In genomic region chr6:106325336-106326178, GRCh38 we compare ENCODE assay signal across 1 cellular context.
TF ChIP-seq lines count a peak whose summit lies in the region.

ATG5 (minus strand) TSS chr6:106325760; CDS start chr6:106316208, 9,552 bp downstream.

TF ChIP-seq in K562, 482 proteins besides CTCF, POLR2A, EP300 and RAD21 (continued from another document and continues in another):
- TF ChIP-seq FOSL1 (tag; conservative IDR thresholded peaks at IDR 0.05) (peak; percentile 88), PURB (CRISPR knock-in tag; IDR thresholded peaks at IDR 0.05; ENCODE audit: low read depth) (no peak), ZBTB49 (CRISPR knock-in tag; IDR thresholded peaks at IDR 0.05; ENCODE audit: borderline replicate concordance) (no peak), SLC30A9 (CRISPR knock-in tag; IDR thresholded peaks at IDR 0.05) (no peak), RBM17 (IDR thresholded peaks at IDR 0.05; ENCODE audit: borderline replicate concordance, low read depth, low read length) (no peak), RCOR1 (IDR thresholded peaks at IDR 0.05; ENCODE audit: borderline replicate concordance in 1 of 2, low read depth in 2 of 2, low read length in 2 of 2) (no peak), CTBP1 (IDR thresholded peaks at IDR 0.05; ENCODE audit: borderline replicate concordance) (peak; percentile 93), RBM34 (IDR thresholded peaks at IDR 0.05; ENCODE audit: borderline replicate concordance, insufficient read depth, low read length) (no peak), ZBTB34 (CRISPR knock-in tag; IDR thresholded peaks at IDR 0.05) (no peak), ZNF253 (CRISPR knock-in tag; conservative IDR thresholded peaks at IDR 0.05) (no peak), CBX5 (IDR thresholded peaks at IDR 0.05; ENCODE audit: borderline replicate concordance, low read depth) (peak; percentile 46; the same call in 1 of the 2 replicates), FOXA3 (CRISPR knock-in tag; conservative IDR thresholded peaks at IDR 0.05 in 1 of 2, IDR thresholded peaks at IDR 0.05 in 1 of 2) (no peak), NONO (IDR thresholded peaks at IDR 0.05; ENCODE audit: low read depth in 2 of 2, low read length in 1 of 2) (0 out of 4 replicates have a peak, but pooled peaks of 1 of the 2 experiments have one; percentile 39), SREBF1 (IDR thresholded peaks at IDR 0.05; ENCODE audit: borderline replicate concordance, low read depth, low read length) (no peak; the same call in 1 of the 2 replicates), JUND (IDR thresholded peaks at IDR 0.05; ENCODE audit: borderline replicate concordance, low read depth, low read length) (peak; percentile 96), JUND (tag; IDR thresholded peaks at IDR 0.05; ENCODE audit: borderline replicate concordance, low read depth, low read length) (peak; percentile 93), HLTF (IDR thresholded peaks at IDR 0.05) (peak; percentile 53; the same call in 1 of the 2 replicates), KLF16 (IDR thresholded peaks at IDR 0.05) (no peak), HDAC2 (IDR thresholded peaks at IDR 0.05) (peak; percentile 83), ATF3 (IDR thresholded peaks at IDR 0.05) (peak; percentile 99), ATF3 (CRISPR knock-in tag; conservative IDR thresholded peaks at IDR 0.05) (peak; percentile 28; the same call in 1 of the 2 replicates), YY1 (IDR thresholded peaks at IDR 0.05; ENCODE audit: borderline replicate concordance in 1 of 3, control insufficient read depth in 1 of 3, extremely low read depth in 1 of 3, insufficient read depth in 3 of 3, insufficient read length in 1 of 3, insufficient replicate concordance in 2 of 3, low read depth in 1 of 3, low read length in 2 of 3) (peak in 2 of 3 experiments; percentile 52 to 60), CCAR2 (IDR thresholded peaks at IDR 0.05; ENCODE audit: low read depth, low read length) (no peak), SAFB2 (IDR thresholded peaks at IDR 0.05; ENCODE audit: borderline replicate concordance, low read depth, low read length, severe bottlenecking) (no peak), RBFOX2 (IDR thresholded peaks at IDR 0.05; ENCODE audit: low read depth, low read length) (peak; percentile 98), GATAD2B (IDR thresholded peaks at IDR 0.05; ENCODE audit: borderline replicate concordance) (0 out of 2 replicates have a peak, but pooled peaks have one; percentile 12), ZNF143 (CRISPR knock-in tag; IDR thresholded peaks at IDR 0.05) (no peak), E2F8 (IDR thresholded peaks at IDR 0.05; ENCODE audit: low read depth, partially characterized antibody) (peak; percentile 89), PCBP2 (IDR thresholded peaks at IDR 0.05; ENCODE audit: low read depth, low read length, poor library complexity, severe bottlenecking) (no peak), CBFA2T2 (conservative IDR thresholded peaks at IDR 0.05) (peak; percentile 58), ARID1B (IDR thresholded peaks at IDR 0.05) (0 out of 2 replicates have a peak, but pooled peaks have one; percentile 25), ETS2 (tag; IDR thresholded peaks at IDR 0.05; ENCODE audit: borderline replicate concordance, poor library complexity, severe bottlenecking) (no peak), ZNF436 (CRISPR knock-in tag; IDR thresholded peaks at IDR 0.05) (no peak), ZNF239 (CRISPR knock-in tag; IDR thresholded peaks at IDR 0.05) (no peak), ZNF561 (CRISPR knock-in tag; conservative IDR thresholded peaks at IDR 0.05) (no peak), NFXL1 (CRISPR knock-in tag; IDR thresholded peaks at IDR 0.05) (no peak), ZNF655 (CRISPR knock-in tag; IDR thresholded peaks at IDR 0.05) (no peak), ZBTB2 (IDR thresholded peaks at IDR 0.05) (peak; percentile 89), SRSF1 (IDR thresholded peaks at IDR 0.05; ENCODE audit: low read depth, low read length) (no peak), ZNF444 (CRISPR knock-in tag; IDR thresholded peaks at IDR 0.05) (no peak), ZBTB9 (CRISPR knock-in tag; IDR thresholded peaks at IDR 0.05) (peak; percentile 49; the same call in 1 of the 2 replicates), COPS2 (conservative IDR thresholded peaks at IDR 0.05) (no peak), SIN3B (IDR thresholded peaks at IDR 0.05; ENCODE audit: low read depth) (peak; percentile 78), TEAD1 (CRISPR knock-in tag; IDR thresholded peaks at IDR 0.05) (peak in 1 of 2 experiments; percentile 77; a peak in 2 of 4 replicates), HDAC6 (IDR thresholded peaks at IDR 0.05; ENCODE audit: low read depth, low read length) (no peak), FOS (IDR thresholded peaks at IDR 0.05; ENCODE audit: extremely low read depth, insufficient read length) (peak; percentile 32), HOMEZ (CRISPR knock-in tag; IDR thresholded peaks at IDR 0.05) (no peak), KLF6 (CRISPR knock-in tag; IDR thresholded peaks at IDR 0.05; ENCODE audit: borderline replicate concordance) (no peak), NEUROD1 (IDR thresholded peaks at IDR 0.05; ENCODE audit: borderline replicate concordance, low read depth, low read length, partially characterized antibody) (peak; percentile 48), IRF2 (CRISPR knock-in tag; IDR thresholded peaks at IDR 0.05) (no peak), RBM14 (IDR thresholded peaks at IDR 0.05; ENCODE audit: borderline replicate concordance, insufficient read depth, low read depth, low read length) (no peak), U2AF2 (optimal IDR thresholded peaks at IDR 0.05; ENCODE audit: low read depth, low read length) (no peak), SMAD2 (IDR thresholded peaks at IDR 0.05; ENCODE audit: low read depth, low read length) (no peak), ZNF274 (IDR thresholded peaks at IDR 0.05; ENCODE audit: borderline replicate concordance, low read depth, low read length) (no peak), SREBF2 (CRISPR knock-in tag; IDR thresholded peaks at IDR 0.05) (0 out of 2 replicates have a peak, but pooled peaks have one; percentile 61), CEBPB (tag; IDR thresholded peaks at IDR 0.05) (no peak), RBM15 (IDR thresholded peaks at IDR 0.05; ENCODE audit: insufficient read depth, low read length) (no peak), DLX4 (CRISPR knock-in tag; IDR thresholded peaks at IDR 0.05) (no peak), ZFP1 (CRISPR knock-in tag; IDR thresholded peaks at IDR 0.05) (no peak), SRF (CRISPR knock-in tag; IDR thresholded peaks at IDR 0.05) (no peak), RBM22 (IDR thresholded peaks at IDR 0.05; ENCODE audit: low read depth, low read length, poor library complexity, severe bottlenecking) (peak; percentile 20)
